In genomic region chr19:14494910-14495677, GRCh38 we compare ENCODE assay signal across 8 cellular contexts. TPM values are rescaled to one million over a fixed set of nuclear protein-coding genes. Genes with fewer than 3 reads are reported as not detected.
DNase-seq lines count a peak whose midpoint lies in the region; ATAC-seq and TF ChIP-seq lines count a peak whose summit lies in the region.

No MANE protein-coding gene starts in this region.

- WGBS in adrenal gland, 4 donors: 14 to 30% (median 24%) methylated on average over 12 to 14 of the region's 14 CpGs
- 52% methylated on average over 14 of the region's 14 CpGs for WGBS in thymus

- TF ChIP-seq CTCF in adrenal gland (IDR thresholded peaks at IDR 0.05): no peak

- H3K27me3 Mint-ChIP-seq in activated CD4-positive, alpha-beta T cell treated with anti-CD3 and anti-CD28 coated beads, Interleukin-2, amount 10 ng/mL, durations not matched to agents 24 days and 14 days: no peaks in the 10 kb centered on the region

- H3K36me3 Mint-ChIP-seq in activated CD4-positive, alpha-beta T cell treated with anti-CD3 and anti-CD28 coated beads, Interleukin-2, amount 10 ng/mL, durations not matched to agents 24 days and 14 days (ENCODE audit: low read depth): peaks cover 12% of the 10 kb centered on the region

- peak overlapping the region; percentile 87 for H3K4me3 Mint-ChIP-seq in activated CD4-positive, alpha-beta T cell treated with anti-CD3 and anti-CD28 coated beads, Interleukin-2, amount 10 ng/mL, durations not matched to agents 24 days and 14 days

- H3K27me3 ChIP-seq in adrenal gland: no peaks in the 10 kb centered on the region
- no peaks in the 10 kb centered on the region for H3K27me3 ChIP-seq in thymus (ENCODE audit: control insufficient read depth, insufficient read depth)

- intact Hi-C loops in activated CD4-positive, alpha-beta T cell treated with anti-CD3 and anti-CD28 coated beads, Interleukin-2, amount 10 ng/mL, durations not matched to agents 24 days and 14 days (cut with micrococcal nuclease): no loop called here
- intact Hi-C loops in adrenal gland (cut with DNase I): no loop called here

- TF ChIP-seq POLR2A in adrenal gland (IDR thresholded peaks at IDR 0.05): no peak

- peak overlapping the region; percentile 79 for H3K27ac Mint-ChIP-seq in activated CD4-positive, alpha-beta T cell treated with anti-CD3 and anti-CD28 coated beads, Interleukin-2, amount 10 ng/mL, durations not matched to agents 24 days and 14 days

- ATAC-seq in GM19023 (IDR thresholded peaks at IDR 0.05; ENCODE audit: unreplicated experiment) (no peak), HG02970 (IDR thresholded peaks at IDR 0.05; ENCODE audit: low FRiP score, unreplicated experiment) (no peak)

- peaks cover 0 to 5% of the 10 kb centered on the region in 2 donors for H3K36me3 ChIP-seq in adrenal gland (replicated peaks in 1 of 2)
- peaks cover under 1% of the 10 kb centered on the region for H3K36me3 ChIP-seq in thymus (ENCODE audit: control insufficient read depth, insufficient read depth)

- H3K4me1 ChIP-seq in adrenal gland (replicated peaks in 1 of 2) (peaks cover 28 to 30% of the 10 kb centered on the region in 2 donors), thymus (ENCODE audit: control insufficient read depth, insufficient read depth, low read length) (peaks cover 14% of the 10 kb centered on the region)

- H3K9me3 ChIP-seq in adrenal gland (replicated peaks in 1 of 3) (no peaks in the 10 kb centered on the region), thymus (ENCODE audit: control insufficient read depth) (no peaks in the 10 kb centered on the region)

- DNase-seq in activated CD4-positive, alpha-beta T cell treated with anti-CD3 and anti-CD28 coated beads, Interleukin-2, amount 10 ng/mL, durations not matched to agents 24 days and 14 days: no peak
- DNase-seq in activated CD4-positive, alpha-beta T cell treated with anti-CD3 and anti-CD28 coated beads, Interleukin-2, amount 50 U/mL, for 1 hour: no peak
- DNase-seq in adrenal gland (peak in 1 of 7 donors; percentile 12), kidney tubule cell (ENCODE audit: low spot score) (peak; percentile 55), cerebellar cortex (ENCODE audit: low spot score) (no peak)

- H3K9me3 Mint-ChIP-seq in activated CD4-positive, alpha-beta T cell treated with anti-CD3 and anti-CD28 coated beads, Interleukin-2, amount 10 ng/mL, durations not matched to agents 24 days and 14 days: no peaks in the 10 kb centered on the region

- H3K27ac ChIP-seq in adrenal gland: peak overlapping the region in 3 of 5 donors; percentile 42 to 82 (median 52)
- peak overlapping the region; percentile 65 for H3K27ac ChIP-seq in thymus (ENCODE audit: low read depth)

- H3K4me1 Mint-ChIP-seq in activated CD4-positive, alpha-beta T cell treated with anti-CD3 and anti-CD28 coated beads, Interleukin-2, amount 10 ng/mL, durations not matched to agents 24 days and 14 days: peaks cover 19% of the 10 kb centered on the region

- H3K4me3 ChIP-seq in adrenal gland (peak overlapping the region in 2 of 4 donors; percentile 83 to 84), thymus (ENCODE audit: low read length) (peak overlapping the region; percentile 65)

RNA-seq across cellular contexts. Expression of gene GIPC1, which starts 0.8 kb away (rescaled TPM):
- total RNA-seq in activated CD4-positive, alpha-beta T cell treated with anti-CD3 and anti-CD28 coated beads, Interleukin-2, amount 10 ng/mL, durations not matched to agents 24 days and 14 days: 39.9 and 40.1 TPM in 2 replicates
- 10 to 100 TPM; 52.2 to 69.9 (median 61.2) TPM for total RNA-seq in adrenal gland
- 10 to 100 TPM; 26.6 to 85.7 (median 74.3) TPM for polyA plus RNA-seq in adrenal gland
- 58.5 TPM for polyA plus RNA-seq in thymus

RNA-seq across cellular contexts. Expression of gene PTGER1, which starts 19.9 kb away (rescaled TPM):
- 0.78 and 1.1 TPM in 2 replicates for total RNA-seq in activated CD4-positive, alpha-beta T cell treated with anti-CD3 and anti-CD28 coated beads, Interleukin-2, amount 10 ng/mL, durations not matched to agents 24 days and 14 days
- 1 to 10 TPM; 2.0 to 9.8 (median 4.0) TPM for total RNA-seq in adrenal gland
- polyA plus RNA-seq in adrenal gland: 1 to 10 TPM in 2 of 3 donors, not detected in 1; 1.9 to 4.8 TPM
- 0.11 TPM for polyA plus RNA-seq in thymus

RNA-seq across cellular contexts. Expression of gene DNAJB1, which starts 23.1 kb away (rescaled TPM):
- 117 and 126 TPM in 2 replicates for total RNA-seq in activated CD4-positive, alpha-beta T cell treated with anti-CD3 and anti-CD28 coated beads, Interleukin-2, amount 10 ng/mL, durations not matched to agents 24 days and 14 days
- 100 to 1,000 TPM in 6 of 8 donors, 10 to 100 TPM in 2; 86.9 to 208 (median 123) TPM for total RNA-seq in adrenal gland
- polyA plus RNA-seq in adrenal gland (100 to 1,000 TPM in 1 of 3 donors, 10 to 100 TPM in 2; 42.5 to 192 (median 45.5) TPM), thymus (65.0 TPM)

RNA-seq across cellular contexts. Expression of gene TECR, which starts 34.3 kb away (rescaled TPM):
- total RNA-seq in activated CD4-positive, alpha-beta T cell treated with anti-CD3 and anti-CD28 coated beads, Interleukin-2, amount 10 ng/mL, durations not matched to agents 24 days and 14 days: 108 and 119 TPM in 2 replicates
- 100 to 1,000 TPM; 142 to 282 (median 212) TPM for total RNA-seq in adrenal gland
- polyA plus RNA-seq in adrenal gland (100 to 1,000 TPM; 212 to 610 (median 550) TPM), thymus (143 TPM)
